In the genomic region with DNA sequence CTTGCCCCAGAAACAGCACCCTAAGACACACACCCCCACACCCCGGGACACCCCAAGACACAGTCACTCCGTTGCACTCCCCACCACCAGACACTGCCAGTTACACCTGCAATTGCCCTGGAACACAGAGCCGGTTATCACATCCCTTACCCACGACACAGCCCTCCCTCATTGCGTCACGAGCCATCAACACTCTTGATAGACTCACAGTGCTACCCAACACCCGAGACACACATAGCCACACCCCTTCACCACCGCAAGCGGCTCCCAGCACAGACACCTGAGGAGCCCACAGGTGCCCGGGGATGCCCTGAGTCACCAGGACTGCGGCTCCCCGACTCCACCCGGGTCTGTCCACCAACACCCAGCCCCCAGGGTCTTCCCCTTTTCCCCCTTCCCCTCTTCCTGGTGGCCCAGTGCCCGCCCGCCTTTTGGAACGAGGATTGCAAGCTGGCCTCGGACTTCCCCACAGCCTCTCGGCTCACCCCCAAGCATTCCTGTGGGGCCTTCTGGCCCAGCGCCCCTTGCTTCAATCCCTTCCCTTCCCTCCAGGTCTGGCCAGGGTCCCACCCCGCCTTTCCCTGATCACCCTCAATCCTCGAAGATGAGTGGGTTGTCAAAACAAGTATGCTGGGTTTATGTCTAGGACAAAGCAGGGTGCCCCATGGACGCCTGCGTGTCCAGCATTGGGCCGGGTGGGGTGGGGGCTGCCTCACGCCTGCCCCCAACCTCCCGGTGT, we compare ENCODE assay signal across 8 cellular contexts. TPM values are rescaled to one million over a fixed set of nuclear protein-coding genes. Genes with fewer than 3 reads are reported as not detected.
DNase-seq lines count a peak whose midpoint lies in the region; ATAC-seq and TF ChIP-seq lines count a peak whose summit lies in the region.

No MANE protein-coding gene starts in this region.

- H3K9me3 Mint-ChIP-seq in stimulated activated memory B cell treated with anti-CD40 and anti-IgM and Interleukin-4, amounts not matched to agents 10 μg/mL and 1 μg/mL and 100 μg/mL, for 72 hours: no peaks in the 10 kb centered on the region

- H3K27ac ChIP-seq in ascending aorta: no peak overlapping the region

- TF ChIP-seq CTCF in ascending aorta (IDR thresholded peaks at IDR 0.05): no peak

- DNase-seq in EH (ENCODE audit: low read depth) (peak; percentile 59), LHCN-M2 (ENCODE audit: low read depth) (peak; percentile 73), adipocyte (ENCODE audit: low read depth) (peak; percentile 47), left colon (peak in 1 of 2 donors; percentile 41), NCI-H345 treated with DMSO at 0.1 percent for 48 hours (lab: John Stamatoyannopoulos, UW; ENCODE audit: unreplicated experiment) (no peak), ascending aorta (ENCODE audit: low spot score in 2 of 2) (no peak), NCI-H510A (lab: John Stamatoyannopoulos, UW) (no peak)

- H3K4me1 Mint-ChIP-seq in stimulated activated memory B cell treated with anti-CD40 and anti-IgM and Interleukin-4, amounts not matched to agents 10 μg/mL and 1 μg/mL and 100 μg/mL, for 72 hours: peaks cover 41% of the 10 kb centered on the region

- peaks cover 12% of the 10 kb centered on the region for H3K36me3 Mint-ChIP-seq in stimulated activated memory B cell treated with anti-CD40 and anti-IgM and Interleukin-4, amounts not matched to agents 10 μg/mL and 1 μg/mL and 100 μg/mL, for 72 hours

- peaks cover 52% of the 10 kb centered on the region for H3K27me3 Mint-ChIP-seq in stimulated activated memory B cell treated with anti-CD40 and anti-IgM and Interleukin-4, amounts not matched to agents 10 μg/mL and 1 μg/mL and 100 μg/mL, for 72 hours

- H3K36me3 ChIP-seq in adipocyte (ENCODE audit: control insufficient read depth, insufficient read depth, low read length, severe bottlenecking) (peaks cover 28% of the 10 kb centered on the region), ascending aorta (peaks cover 29 to 30% of the 10 kb centered on the region in 2 donors)

- no peak overlapping the region for H3K4me3 Mint-ChIP-seq in stimulated activated memory B cell treated with anti-CD40 and anti-IgM and Interleukin-4, amounts not matched to agents 10 μg/mL and 1 μg/mL and 100 μg/mL, for 72 hours

- intact Hi-C loops in left colon (cut with DNase I, micrococcal nuclease) (no loop called here), ascending aorta (cut with DNase I) (no loop called here)

- H3K9me3 ChIP-seq in adipocyte (ENCODE audit: control insufficient read depth, low read length) (no peaks in the 10 kb centered on the region), ascending aorta (no peaks in the 10 kb centered on the region)

- no peak overlapping the region for H3K4me3 ChIP-seq in adipocyte (ENCODE audit: low read length)
- no peak overlapping the region for H3K4me3 ChIP-seq in ascending aorta

- H3K27me3 ChIP-seq in adipocyte (replicated peaks; ENCODE audit: control insufficient read depth, insufficient read depth, low read length): no peaks in the 10 kb centered on the region
- H3K27me3 ChIP-seq in ascending aorta: peaks cover 4% of the 10 kb centered on the region

- ATAC-seq in left colon: peak; percentile 23
- ATAC-seq in stimulated activated memory B cell treated with anti-CD40 and anti-IgM and Interleukin-4, amounts not matched to agents 10 μg/mL and 1 μg/mL and 100 μg/mL, for 72 hours: no peak

- H3K4me1 ChIP-seq in adipocyte (ENCODE audit: control insufficient read depth, insufficient read depth, low read length) (peaks cover 13% of the 10 kb centered on the region), ascending aorta (peaks cover 8 to 21% of the 10 kb centered on the region in 2 donors)

- no peak overlapping the region for H3K27ac Mint-ChIP-seq in stimulated activated memory B cell treated with anti-CD40 and anti-IgM and Interleukin-4, amounts not matched to agents 10 μg/mL and 1 μg/mL and 100 μg/mL, for 72 hours

- H3K9ac ChIP-seq in adipocyte (ENCODE audit: low read length): no peak overlapping the region

RNA-seq across cellular contexts. Expression of a gene that starts 1.7 kb away (rescaled TPM):
- total RNA-seq in LHCN-M2 (2014; rRNA removed) (not detected in 2 replicates), left colon (under 1 TPM; 0.52 to 0.84 TPM), ascending aorta (17.1 TPM)
- 0.26 TPM for polyA plus RNA-seq in LHCN-M2 (2012)

RNA-seq across cellular contexts. Expression of a gene that starts 19.1 kb away (rescaled TPM):
- total RNA-seq in LHCN-M2 (2014; rRNA removed): 140 and 155 TPM in 2 replicates
- polyA plus RNA-seq in LHCN-M2 (2012): 169 TPM
- total RNA-seq in left colon: 100 to 1,000 TPM; 310 to 395 TPM
- 123 TPM for total RNA-seq in ascending aorta

RNA-seq across cellular contexts. Expression of a gene that starts 41.4 kb away (rescaled TPM):
- total RNA-seq in LHCN-M2 (2014; rRNA removed) (93.3 and 107 TPM in 2 replicates), left colon (100 to 1,000 TPM; 122 to 123 TPM), ascending aorta (73.8 TPM)
- polyA plus RNA-seq in LHCN-M2 (2012): 75.1 TPM

RNA-seq across cellular contexts. Expression of a gene that starts 43.7 kb away (rescaled TPM):
- total RNA-seq in LHCN-M2 (2014; rRNA removed) (77.8 and 84.8 TPM in 2 replicates), left colon (10 to 100 TPM; 29.3 to 49.6 TPM), ascending aorta (231 TPM)
- polyA plus RNA-seq in LHCN-M2 (2012): 108 TPM

RNA-seq across cellular contexts. Expression of a gene that starts 52.6 kb away (rescaled TPM):
- total RNA-seq in LHCN-M2 (2014; rRNA removed) (59.6 and 79.7 TPM in 2 replicates), left colon (100 to 1,000 TPM; 119 to 161 TPM), ascending aorta (88.7 TPM)
- polyA plus RNA-seq in LHCN-M2 (2012): 144 TPM

Comparison
In these comparisons a context has a peak if more than half of its experiments do, and no peak if none do; other contexts are left out.
1. DNase-seq: peak in EH (single experiment), LHCN-M2 (single experiment) and adipocyte (single experiment); none in NCI-H345 treated with DMSO at 0.1 percent for 48 hours (single experiment), ascending aorta (0 of 2) and NCI-H510A (single experiment).